13 cellular contexts compared by ENCODE assay signal in the genomic region with DNA sequence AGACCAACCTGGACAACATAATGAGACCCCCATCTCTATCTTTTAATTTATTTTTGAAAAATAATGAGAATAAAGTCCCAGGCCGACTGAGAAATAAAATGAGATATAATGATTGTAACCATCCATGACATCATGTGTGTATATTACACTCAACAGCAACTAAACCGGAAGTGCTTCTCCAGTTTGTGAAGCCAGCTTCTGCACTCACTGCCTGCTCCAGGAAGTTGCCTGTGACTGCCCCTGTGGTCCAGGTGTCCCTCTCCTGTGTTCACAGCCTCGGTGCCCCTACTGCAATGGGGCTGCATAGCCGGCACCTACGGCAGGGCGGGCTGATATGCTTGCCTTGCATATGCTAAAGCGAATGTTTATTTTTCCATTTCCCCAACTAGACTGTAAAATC.
DNase-seq lines count a peak whose midpoint lies in the region; ATAC-seq and TF ChIP-seq lines count a peak whose summit lies in the region.
"Had no signal": no experiment of that assay in that cellular context is flagged by ENCODE, and none has a peak within 500 bp of the region (broad histone marks: within the 10 kb centered on the region; RNA-seq: fewer than 3 reads in every experiment).

No MANE protein-coding gene starts in this region.

- H3K4me2 ChIP-seq in GM23338: no peak overlapping the region

- no peaks in the 10 kb centered on the region for H3K9me2 ChIP-seq in GM23338 (ENCODE audit: insufficient read depth)

- H3K27ac Mint-ChIP-seq in CD4-positive, alpha-beta T cell: peak overlapping the region; percentile 63
- H3K27ac Mint-ChIP-seq in GM23338: no peak overlapping the region

- peak; percentile 61 for ATAC-seq in CD4-positive, alpha-beta T cell (ENCODE audit: poor library complexity)
- ATAC-seq in GM23338: no peak
- ATAC-seq: activated T-cell treated with anti-CD3 and anti-CD28 coated beads, Interleukin-2, amount 50 U/mL, for 4 hours; stimulated activated naive CD8-positive, alpha-beta T cell treated with anti-CD3 and anti-CD28 coated beads, Interleukin-15, Interleukin-2, amounts not matched to agents 100 U/mL and 50 U/mL, for 24 hours had no signal

- H3K4me3 ChIP-seq in GM23338 (no peak overlapping the region), WERI-Rb-1 (ENCODE audit: low read depth, low read length) (no peak overlapping the region)
- H3K4me3 ChIP-seq: prostate gland had no signal

- peaks cover 5% of the 10 kb centered on the region for H3K36me3 Mint-ChIP-seq in CD4-positive, alpha-beta T cell (ENCODE audit: low read depth)
- H3K36me3 Mint-ChIP-seq in GM23338 (ENCODE audit: low read depth): peaks cover 3% of the 10 kb centered on the region; the same call in 1 of the 3 replicates

- CTCF ChIA-PET in CD4-positive, alpha-beta T cell (lab: Charles Lee): no interaction called here

- H3K4me1 Mint-ChIP-seq in CD4-positive, alpha-beta T cell (ENCODE audit: low read depth): peaks cover 63% of the 10 kb centered on the region
- H3K4me1 Mint-ChIP-seq in GM23338: peaks cover 86% of the 10 kb centered on the region

- no peak overlapping the region for H2AFZ ChIP-seq in GM23338

- POLR2A ChIA-PET in CD4-positive, alpha-beta T cell (lab: Charles Lee): no interaction called here

- H3K27ac ChIP-seq in CD4-positive, alpha-beta T cell (ENCODE audit: low read depth, low read length): no peak overlapping the region
- H3K27ac ChIP-seq in GM23338 (ENCODE audit: low read depth) (peak overlapping the region; percentile 59; the same call in 1 of the 2 replicates), WERI-Rb-1 (peak overlapping the region; percentile 87)
- H3K27ac ChIP-seq: epithelial cell of prostate, prostate gland had no signal

- in situ Hi-C loops in G401 (cut with HindIII; ENCODE audit: low sequenced_read_pairs): no loop called here

- H3K36me3 ChIP-seq in GM23338 (ENCODE audit: insufficient read depth): no peaks in the 10 kb centered on the region
- H3K36me3 ChIP-seq in WERI-Rb-1: peaks cover 61% of the 10 kb centered on the region
- H3K36me3 ChIP-seq: prostate gland had no signal

- no peaks in the 10 kb centered on the region for H3K9me3 Mint-ChIP-seq in CD4-positive, alpha-beta T cell
- H3K9me3 Mint-ChIP-seq in GM23338: no peaks in the 10 kb centered on the region
- H3K9me3 Mint-ChIP-seq: activated T-cell treated with anti-CD3 and anti-CD28 coated beads, Interleukin-2, amount 50 U/mL, for 4 hours had no signal

- no peaks in the 10 kb centered on the region for H3K27me3 Mint-ChIP-seq in CD4-positive, alpha-beta T cell
- H3K27me3 Mint-ChIP-seq in GM23338 (ENCODE audit: insufficient read depth, low read depth, poor library complexity): peaks cover 22% of the 10 kb centered on the region

- no peak for TF ChIP-seq CTCF in CD4-positive, alpha-beta T cell (IDR thresholded peaks at IDR 0.05)
- TF ChIP-seq CTCF in GM23338 (conservative IDR thresholded peaks at IDR 0.05; ENCODE audit: low read depth in 2 of 2) (no peak), WERI-Rb-1 (IDR thresholded peaks at IDR 0.05; ENCODE audit: low read depth, low read length) (no peak)

- H4K20me1 ChIP-seq in GM23338 (replicated peaks; ENCODE audit: insufficient read depth): peaks cover 13% of the 10 kb centered on the region

- no peak overlapping the region for H3K4me3 Mint-ChIP-seq in CD4-positive, alpha-beta T cell
- H3K4me3 Mint-ChIP-seq in GM23338: no peak overlapping the region
- H3K4me3 Mint-ChIP-seq: activated T-cell treated with anti-CD3 and anti-CD28 coated beads, Interleukin-2, amount 50 U/mL, for 4 hours had no signal

- H3F3A ChIP-seq in GM23338 (replicated peaks; ENCODE audit: low read depth): peaks cover 10% of the 10 kb centered on the region; the same call in 1 of the 2 replicates

- H3K79me2 ChIP-seq in GM23338 (replicated peaks; ENCODE audit: insufficient read depth): peaks cover 99% of the 10 kb centered on the region

- H3K4me1 ChIP-seq in GM23338 (ENCODE audit: insufficient read depth): peaks cover 83% of the 10 kb centered on the region

- no peaks in the 10 kb centered on the region for H3K9me3 ChIP-seq in CD4-positive, alpha-beta T cell (ENCODE audit: control insufficient read depth, low read length)
- no peaks in the 10 kb centered on the region for H3K9me3 ChIP-seq in WERI-Rb-1 (ENCODE audit: severe bottlenecking)
- H3K9me3 ChIP-seq: prostate gland had no signal

- DNase-seq in CD4-positive, alpha-beta T cell: no peak
- DNase-seq in GM23338 (ENCODE audit: low spot score) (no peak), WERI-Rb-1 (no peak), lung microvascular endothelial cell (ENCODE audit: low read depth in 2 of 2) (peak; percentile 75 to 81), NCI-H146 (lab: John Stamatoyannopoulos, UW) (no peak), G401 (ENCODE audit: low spot score) (no peak)
- DNase-seq in effector CD8-positive, alpha-beta T cell (lab: John Stamatoyannopoulos, UW): no peak
- DNase-seq in activated CD8-positive, alpha-beta memory T cell treated with anti-CD3 and anti-CD28 coated beads, Interleukin-2, amount 50 U/mL, for 48 hours: no peak
- DNase-seq: activated T-cell treated with anti-CD3 and anti-CD28 coated beads, Interleukin-2, amount 50 U/mL, for 4 hours; stimulated activated CD4-positive, alpha-beta T cell treated with anti-CD3 and anti-CD28 coated beads, Interleukin-4, amount 100 ng/mL, for 1 hour; stimulated activated naive CD8-positive, alpha-beta T cell treated with anti-CD3 and anti-CD28 coated beads, Interleukin-15, Interleukin-2, amounts not matched to agents 100 U/mL and 50 U/mL, for 24 hours had no signal

- H3K27me3 ChIP-seq in CD4-positive, alpha-beta T cell (ENCODE audit: control insufficient read depth, insufficient read depth, low read length): no peaks in the 10 kb centered on the region
- H3K27me3 ChIP-seq in GM23338 (ENCODE audit: insufficient read depth): no peaks in the 10 kb centered on the region
- H3K27me3 ChIP-seq in WERI-Rb-1 (ENCODE audit: insufficient read depth, low read depth, severe bottlenecking): no peaks in the 10 kb centered on the region

- intact Hi-C loops in CD4-positive, alpha-beta T cell (cut with DNase I, micrococcal nuclease): loop anchor here in 1 of 2 experiments (5.0 kb wide), 1 partner anchor 41 kb away; no protein-coding TSS in a partner anchor

TF ChIP-seq in GM23338, 12 proteins besides CTCF, POLR2A, EP300 and RAD21:
- TF ChIP-seq JUNB (IDR thresholded peaks at IDR 0.05; ENCODE audit: unreplicated experiment) (no peak), CREB1 (CRISPR knock-in tag; IDR thresholded peaks at IDR 0.05; ENCODE audit: low read depth) (no peak), ZNF331 (CRISPR knock-in tag; IDR thresholded peaks at IDR 0.05; ENCODE audit: low read depth) (no peak)
- TF ChIP-seq, protein P1, sequence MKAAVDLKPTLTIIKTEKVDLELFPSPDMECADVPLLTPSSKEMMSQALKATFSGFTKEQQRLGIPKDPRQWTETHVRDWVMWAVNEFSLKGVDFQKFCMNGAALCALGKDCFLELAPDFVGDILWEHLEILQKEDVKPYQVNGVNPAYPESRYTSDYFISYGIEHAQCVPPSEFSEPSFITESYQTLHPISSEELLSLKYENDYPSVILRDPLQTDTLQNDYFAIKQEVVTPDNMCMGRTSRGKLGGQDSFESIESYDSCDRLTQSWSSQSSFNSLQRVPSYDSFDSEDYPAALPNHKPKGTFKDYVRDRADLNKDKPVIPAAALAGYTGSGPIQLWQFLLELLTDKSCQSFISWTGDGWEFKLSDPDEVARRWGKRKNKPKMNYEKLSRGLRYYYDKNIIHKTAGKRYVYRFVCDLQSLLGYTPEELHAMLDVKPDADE (IDR thresholded peaks at IDR 0.05): no peak

Comparison
In these comparisons a context has a peak if more than half of its experiments do, and no peak if none do; other contexts are left out.
1. DNase-seq: peak in lung microvascular endothelial cell (2 of 2); none in CD4-positive, alpha-beta T cell (0 of 10), GM23338 (single experiment), WERI-Rb-1 (single experiment), NCI-H146 (single experiment), G401 (single experiment), effector CD8-positive, alpha-beta T cell (single experiment) and activated CD8-positive, alpha-beta memory T cell treated with anti-CD3 and anti-CD28 coated beads, Interleukin-2, amount 50 U/mL, for 48 hours (single experiment).